In genomic region chr12:88562846-88563582, GRCh38 we compare ENCODE assay signal across 1 cellular context.
TF ChIP-seq lines count a peak whose summit lies in the region.

No MANE protein-coding gene starts in this region.

TF ChIP-seq in WTC11, 78 proteins besides CTCF, POLR2A, EP300 and RAD21 (continued from another document):
- TF ChIP-seq ZBTB43 (CRISPR knock-in tag; IDR thresholded peaks at IDR 0.05), result no peak
- TF ChIP-seq PREB (CRISPR knock-in tag; IDR thresholded peaks at IDR 0.05; ENCODE audit: borderline replicate concordance), result no peak
- TF ChIP-seq KAT7 (CRISPR knock-in tag; IDR thresholded peaks at IDR 0.05; ENCODE audit: borderline replicate concordance), result no peak
- no peak for TF ChIP-seq NR2C2 (CRISPR knock-in tag; IDR thresholded peaks at IDR 0.05)
- TF ChIP-seq FOXK1 (CRISPR knock-in tag; IDR thresholded peaks at IDR 0.05), result no peak
- TF ChIP-seq HMGA2 (CRISPR knock-in tag; IDR thresholded peaks at IDR 0.05), result no peak
- TF ChIP-seq MYBL2 (CRISPR knock-in tag; IDR thresholded peaks at IDR 0.05), result no peak
- no peak for TF ChIP-seq ZNF512 (CRISPR knock-in tag; IDR thresholded peaks at IDR 0.05; ENCODE audit: borderline replicate concordance)
- no peak for TF ChIP-seq SP1 (CRISPR knock-in tag; conservative IDR thresholded peaks at IDR 0.05)
- no peak for TF ChIP-seq IRF2 (CRISPR knock-in tag; IDR thresholded peaks at IDR 0.05; ENCODE audit: borderline replicate concordance, low read depth)
- no peak for TF ChIP-seq PRRX2 (CRISPR knock-in tag; IDR thresholded peaks at IDR 0.05)
